ENCODE assay signal across 1 cellular context in genomic region chr1:221141606-221142285, GRCh38.
TF ChIP-seq lines count a peak whose summit lies in the region.

No MANE protein-coding gene starts in this region.

TF ChIP-seq in WTC11, 78 proteins besides CTCF, POLR2A, EP300 and RAD21 (continued from another document):
- no peak for TF ChIP-seq E2F1 (CRISPR knock-in tag; IDR thresholded peaks at IDR 0.05)
- TF ChIP-seq FOXP4 (CRISPR knock-in tag; IDR thresholded peaks at IDR 0.05) = no peak
- no peak for TF ChIP-seq HMGA2 (CRISPR knock-in tag; IDR thresholded peaks at IDR 0.05)
- TF ChIP-seq TP53 (CRISPR knock-in tag; IDR thresholded peaks at IDR 0.05) = no peak
- TF ChIP-seq ZNF232 (CRISPR knock-in tag; IDR thresholded peaks at IDR 0.05) = no peak
- TF ChIP-seq ATF2 (CRISPR knock-in tag; IDR thresholded peaks at IDR 0.05; ENCODE audit: borderline replicate concordance, low read depth) = no peak
- no peak for TF ChIP-seq ATF1 (CRISPR knock-in tag; IDR thresholded peaks at IDR 0.05)
